In genomic region chr12:98514984-98515367, GRCh38 we compare ENCODE assay signal across 8 cellular contexts.
DNase-seq lines count a peak whose midpoint lies in the region; ATAC-seq and TF ChIP-seq lines count a peak whose summit lies in the region.

No MANE protein-coding gene starts in this region.

- H3K4me2 ChIP-seq in parathyroid adenoma (ENCODE audit: low read length), result peak overlapping the region; percentile 55

- H3K9me3 ChIP-seq in SK-N-MC (ENCODE audit: low read depth, low read length) (no peaks in the 10 kb centered on the region), parathyroid adenoma (ENCODE audit: control insufficient read depth, low read length) (no peaks in the 10 kb centered on the region)

- peaks cover 27% of the 10 kb centered on the region for H3K36me3 ChIP-seq in SK-N-MC (ENCODE audit: insufficient read depth, low read length)
- no peaks in the 10 kb centered on the region for H3K36me3 ChIP-seq in parathyroid adenoma (ENCODE audit: control insufficient read depth, insufficient read depth, low read length)

- no peak for TF ChIP-seq CTCF in fibroblast of pulmonary artery (IDR thresholded peaks at IDR 0.05; ENCODE audit: low read length, missing control alignments)
- no peak for TF ChIP-seq CTCF in parathyroid adenoma (IDR thresholded peaks at IDR 0.05)

- H3K9ac ChIP-seq in SK-N-MC (ENCODE audit: insufficient read length) (peak overlapping the region; percentile 99), parathyroid adenoma (peak overlapping the region; percentile 93)

- H2AFZ ChIP-seq in parathyroid adenoma, result peak overlapping the region; percentile 94

- DNase-seq in GM03348 (ENCODE audit: low spot score) (peak; percentile 14), SK-N-MC (ENCODE audit: low read depth, low spot score) (no peak), fibroblast of pulmonary artery (ENCODE audit: low read depth) (no peak), DMS 273 (lab: John Stamatoyannopoulos, UW; ENCODE audit: unreplicated experiment) (no peak), NAMALWA (ENCODE audit: low spot score) (no peak)
- no peak for DNase-seq in activated effector memory CD4-positive, alpha-beta T cell treated with anti-CD3 and anti-CD28 coated beads, Interleukin-2, amount 50 U/mL, for 16 hours

- peaks cover 8% of the 10 kb centered on the region for H3K79me2 ChIP-seq in parathyroid adenoma

- ATAC-seq in GM18858 (IDR thresholded peaks at IDR 0.05; ENCODE audit: unreplicated experiment), result no peak

- H3K27ac ChIP-seq in SK-N-MC, result peak overlapping the region; percentile 99
- H3K27ac ChIP-seq in parathyroid adenoma, result peak overlapping the region; percentile 91

- no peaks in the 10 kb centered on the region for H3K4me1 ChIP-seq in parathyroid adenoma

- H3K27me3 ChIP-seq in parathyroid adenoma (ENCODE audit: control insufficient read depth, insufficient read depth, low read length), result no peaks in the 10 kb centered on the region

- H3K4me3 ChIP-seq in SK-N-MC, result peak overlapping the region; percentile 93
- H3K4me3 ChIP-seq in fibroblast of pulmonary artery (replicated peaks; ENCODE audit: low read depth, low read length), result peak overlapping the region; percentile 92
- H3K4me3 ChIP-seq in parathyroid adenoma (ENCODE audit: low read depth, low read length), result peak overlapping the region; percentile 87
